In the genomic region with DNA sequence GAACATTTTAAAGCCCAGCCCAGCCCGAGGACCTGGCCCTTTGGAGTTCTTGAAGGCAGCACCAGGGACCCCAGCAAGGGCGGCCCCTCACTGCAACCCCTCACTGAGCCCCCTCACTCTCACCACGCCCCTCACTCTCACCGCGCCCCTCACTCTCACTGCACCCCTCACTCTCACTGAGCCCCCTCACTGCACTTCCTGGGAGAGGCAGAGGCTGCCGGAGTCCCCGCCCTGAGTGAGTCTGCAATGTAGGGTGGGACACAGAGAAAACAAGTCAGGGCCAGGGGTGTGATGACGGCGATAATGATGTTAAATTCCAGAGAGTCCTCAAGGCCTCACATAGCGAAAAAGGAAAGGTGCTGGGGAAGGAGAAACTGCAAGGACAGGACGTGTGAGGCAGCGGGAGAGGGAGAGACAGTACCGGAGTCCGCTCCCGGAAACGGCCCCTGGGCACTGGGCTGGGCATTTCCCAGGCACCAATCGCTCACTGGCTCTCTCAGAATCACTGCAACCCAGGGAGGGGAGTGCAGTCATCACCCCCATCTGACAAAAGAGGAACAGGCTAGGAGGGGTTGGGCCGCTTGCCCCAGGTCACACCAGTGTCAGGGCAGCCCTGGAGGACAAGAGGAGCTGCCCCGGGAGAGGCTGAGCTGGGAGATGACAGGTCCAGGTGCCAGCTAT, we compare ENCODE assay signal across 11 cellular contexts. TPM values are rescaled to one million over a fixed set of nuclear protein-coding genes. Genes with fewer than 3 reads are reported as not detected.
DNase-seq lines count a peak whose midpoint lies in the region; ATAC-seq and TF ChIP-seq lines count a peak whose summit lies in the region.
"Had no signal": no experiment of that assay in that cellular context is flagged by ENCODE, and none has a peak within 500 bp of the region (broad histone marks: within the 10 kb centered on the region; RNA-seq: fewer than 3 reads in every experiment).

No MANE protein-coding gene starts in this region.

- no peaks in the 10 kb centered on the region for H3K36me3 Mint-ChIP-seq in progenitor cell of endocrine pancreas (ENCODE audit: insufficient read depth)

- H3K4me3 Mint-ChIP-seq in progenitor cell of endocrine pancreas (ENCODE audit: low read depth) = peak overlapping the region; percentile 35

- H3K4me1 ChIP-seq in effector memory CD4-positive, alpha-beta T cell (ENCODE audit: control insufficient read depth, insufficient read depth, low read length, poor library complexity, severe bottlenecking) = peaks cover 96% of the 10 kb centered on the region

- H3K27ac Mint-ChIP-seq in progenitor cell of endocrine pancreas = peak overlapping the region; percentile 83

- peak overlapping the region; percentile 15; the same call in 1 of the 2 replicates for H3K4me3 ChIP-seq in GM12864 (ENCODE audit: low read depth, low read length)
- no peak overlapping the region for H3K4me3 ChIP-seq in effector memory CD4-positive, alpha-beta T cell (ENCODE audit: insufficient read depth, low read depth, low read length, poor library complexity, severe bottlenecking)
- H3K4me3 ChIP-seq: breast epithelium, smooth muscle cell had no signal

- H3K9me3 ChIP-seq in effector memory CD4-positive, alpha-beta T cell (ENCODE audit: control insufficient read depth, low read length) = no peaks in the 10 kb centered on the region
- H3K9me3 ChIP-seq: breast epithelium had no signal

- TF ChIP-seq CTCF in GM12864 (IDR thresholded peaks at IDR 0.05; ENCODE audit: low read depth, low read length, missing control alignments) = no peak
- TF ChIP-seq CTCF in progenitor cell of endocrine pancreas (IDR thresholded peaks at IDR 0.05; ENCODE audit: unreplicated experiment) = no peak

- no peaks in the 10 kb centered on the region for H3K9me3 Mint-ChIP-seq in progenitor cell of endocrine pancreas (ENCODE audit: low read depth)

- H3K27me3 ChIP-seq in effector memory CD4-positive, alpha-beta T cell (replicated peaks; ENCODE audit: control insufficient read depth, insufficient read depth, low read length, poor library complexity, severe bottlenecking) = no peaks in the 10 kb centered on the region
- H3K27me3 ChIP-seq: breast epithelium had no signal

- H3K27ac ChIP-seq in effector memory CD4-positive, alpha-beta T cell (ENCODE audit: insufficient read depth, low read length, poor library complexity, severe bottlenecking) = peak overlapping the region; percentile 23
- H3K27ac ChIP-seq: breast epithelium had no signal

- ATAC-seq in HG03196 (IDR thresholded peaks at IDR 0.05; ENCODE audit: unreplicated experiment) = no peak

- H3K36me3 ChIP-seq in effector memory CD4-positive, alpha-beta T cell (ENCODE audit: control insufficient read depth, insufficient read depth, low read length) = peaks cover 5% of the 10 kb centered on the region
- H3K36me3 ChIP-seq: breast epithelium had no signal

- H3K4me1 Mint-ChIP-seq in progenitor cell of endocrine pancreas (ENCODE audit: low read depth) = peaks cover 72% of the 10 kb centered on the region

- no peak for DNase-seq in GM12864 (ENCODE audit: low read depth)
- peak; percentile 18 for DNase-seq in MV-4-11 (lab: John Stamatoyannopoulos, UW)
- DNase-seq in effector memory CD4-positive, alpha-beta T cell = no peak
- no peak for DNase-seq in progenitor cell of endocrine pancreas (ENCODE audit: low spot score, unreplicated experiment)
- DNase-seq in DMS 273 treated with DMSO at 0.1 percent for 48 hours (lab: John Stamatoyannopoulos, UW) = no peak
- no peak for DNase-seq in activated CD4-positive, alpha-beta T cell treated with anti-CD3 and anti-CD28 coated beads for 1 hour
- DNase-seq: DMS153, NCI-H1105 treated with DMSO at 0.1 percent for 48 hours had no signal

- H3K27me3 Mint-ChIP-seq in progenitor cell of endocrine pancreas = no peaks in the 10 kb centered on the region

RNA-seq across cellular contexts. Expression of a gene that starts 24.9 kb away (rescaled TPM):
- 78.1 and 85.5 TPM in 2 replicates for total RNA-seq in progenitor cell of endocrine pancreas
